ENCODE assay signal across 25 cellular contexts in the genomic region with DNA sequence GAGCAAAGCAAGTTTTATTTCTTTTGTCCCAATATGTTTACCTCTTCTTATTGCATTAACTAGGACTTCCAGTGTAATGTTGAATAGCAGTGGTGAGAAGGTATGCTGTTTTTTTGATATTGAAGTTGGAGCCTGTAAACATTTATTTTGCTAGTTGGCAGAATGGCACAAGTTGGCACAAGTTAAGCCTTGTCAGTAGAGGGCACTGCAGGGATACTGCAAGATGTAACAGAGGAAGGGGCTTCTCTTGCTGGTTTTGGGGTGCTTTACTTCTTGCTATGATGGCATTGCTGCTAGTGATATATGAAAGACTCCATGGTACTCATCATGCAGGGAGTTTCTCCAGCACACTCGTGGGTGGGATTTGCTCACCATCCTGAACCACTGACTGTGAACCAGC.
DNase-seq lines count a peak whose midpoint lies in the region; ATAC-seq and TF ChIP-seq lines count a peak whose summit lies in the region.
"Had no signal": no experiment of that assay in that cellular context is flagged by ENCODE, and none has a peak within 500 bp of the region (broad histone marks: within the 10 kb centered on the region; RNA-seq: fewer than 3 reads in every experiment).

No MANE protein-coding gene starts in this region.

- no peak overlapping the region for H3K18ac ChIP-seq in trophoblast cell (ENCODE audit: low read length)

- TF ChIP-seq CTCF in GM23338 (conservative IDR thresholded peaks at IDR 0.05; ENCODE audit: low read depth in 2 of 2) (peak; percentile 40 to 65), kidney epithelial cell (IDR thresholded peaks at IDR 0.05; ENCODE audit: insufficient read depth, low read length, poor library complexity, severe bottlenecking) (peak; percentile 21)

- no peak overlapping the region for H4K12ac ChIP-seq in trophoblast cell (ENCODE audit: low read depth, low read length)

- no peak overlapping the region for H2BK5ac ChIP-seq in trophoblast cell (ENCODE audit: low read depth, low read length, poor library complexity)

- no peak overlapping the region for H3K4me3 Mint-ChIP-seq in GM23338
- no peak overlapping the region for H3K4me3 Mint-ChIP-seq in immature natural killer cell
- H3K4me3 Mint-ChIP-seq: activated naive CD8-positive, alpha-beta T cell treated with anti-CD3 and anti-CD28 coated beads, Interleukin-2, amount 10 ng/mL, durations not matched to agents 7 days and 5 days had no signal

- no peak overlapping the region for H2BK12ac ChIP-seq in trophoblast cell (ENCODE audit: low read length)

- no CpG with 5 or more reads among the region's 1 CpG for WGBS in trophoblast cell (ENCODE audit: extremely low coverage, insufficient coverage, insufficient read length)

- H3K79me2 ChIP-seq in GM23338 (replicated peaks; ENCODE audit: insufficient read depth) (no peaks in the 10 kb centered on the region), trophoblast cell (ENCODE audit: control insufficient read depth, insufficient read depth, low read length, poor library complexity) (no peaks in the 10 kb centered on the region)

- H3K9me3 Mint-ChIP-seq in GM23338 (peaks cover 5% of the 10 kb centered on the region; the same call in 1 of the 3 replicates), immature natural killer cell (peaks cover 0 to 6% (median 3%) of the 10 kb centered on the region in 6 donors)
- H3K9me3 Mint-ChIP-seq: activated naive CD8-positive, alpha-beta T cell treated with anti-CD3 and anti-CD28 coated beads, Interleukin-2, amount 10 ng/mL, durations not matched to agents 7 days and 5 days; activated T-helper 2 cell treated with anti-CD3 and anti-CD28 coated beads, Interferon-gamma antibody, Interleukin-2, Interleukin-4, amounts not matched to agents 10 μg/mL and 5 μg/mL and 100 μg/mL, durations not matched to agents 14 hours and 24 hours and 36 hours had no signal

- H3K4me3 ChIP-seq in GM23338 (no peak overlapping the region), kidney epithelial cell (ENCODE audit: low read depth, low read length) (no peak overlapping the region), trophoblast cell (ENCODE audit: low read depth, low read length) (no peak overlapping the region)
- H3K4me3 ChIP-seq: BLaER1, dorsolateral prefrontal cortex, SK-N-MC had no signal

- in situ Hi-C loops in SK-MEL-5 (cut with HindIII; ENCODE audit: low pct_unique_long_range_greater_than_20kb, low sequenced_read_pairs) = no loop called here

- no peaks in the 10 kb centered on the region for H3K9me3 ChIP-seq in trophoblast cell (ENCODE audit: insufficient read depth, low read depth, low read length)

- H3K4ac ChIP-seq in trophoblast cell (ENCODE audit: low read depth, low read length) = no peak overlapping the region

- H3F3A ChIP-seq in GM23338 (replicated peaks; ENCODE audit: low read depth) = no peaks in the 10 kb centered on the region

- no peak overlapping the region for H3K23ac ChIP-seq in trophoblast cell (ENCODE audit: low read length)

- no peak overlapping the region for H3K27ac ChIP-seq in GM23338 (ENCODE audit: low read depth)
- H3K27ac ChIP-seq in trophoblast cell (ENCODE audit: low read depth, low read length) = no peak overlapping the region
- H3K27ac ChIP-seq: BLaER1, dorsolateral prefrontal cortex, SK-N-MC had no signal

- H4K20me1 ChIP-seq in GM23338 (replicated peaks; ENCODE audit: insufficient read depth) = no peaks in the 10 kb centered on the region
- H4K20me1 ChIP-seq: BLaER1 had no signal

- H4K8ac ChIP-seq in trophoblast cell (ENCODE audit: low read depth, low read length) = no peak overlapping the region

- H3K14ac ChIP-seq in trophoblast cell (ENCODE audit: low read length) = no peak overlapping the region

- H3K36me3 ChIP-seq in GM23338 (ENCODE audit: insufficient read depth) (no peaks in the 10 kb centered on the region), kidney epithelial cell (ENCODE audit: control insufficient read depth, insufficient read depth, low read length) (no peaks in the 10 kb centered on the region), trophoblast cell (ENCODE audit: control insufficient read depth in 1 of 2, insufficient read depth in 2 of 2, low read length in 2 of 2) (no peaks in the 10 kb centered on the region)
- H3K36me3 ChIP-seq: BLaER1 had no signal

- no peak overlapping the region for H2AK5ac ChIP-seq in trophoblast cell (ENCODE audit: low read length)

- no peak overlapping the region for H2AFZ ChIP-seq in GM23338
- no peak overlapping the region for H2AFZ ChIP-seq in trophoblast cell (ENCODE audit: insufficient read depth, low read length, poor library complexity)

- no peak overlapping the region for H4K91ac ChIP-seq in trophoblast cell (ENCODE audit: low read depth, low read length)

- H3K9ac ChIP-seq in trophoblast cell (ENCODE audit: low read length) = no peak overlapping the region
- H3K9ac ChIP-seq: BLaER1 had no signal

- H3K4me1 Mint-ChIP-seq in GM23338 (no peaks in the 10 kb centered on the region), immature natural killer cell (no peaks in the 10 kb centered on the region)
- H3K4me1 Mint-ChIP-seq: activated naive CD8-positive, alpha-beta T cell treated with anti-CD3 and anti-CD28 coated beads, Interleukin-2, amount 10 ng/mL, durations not matched to agents 7 days and 5 days had no signal

- ATAC-seq in GM23338 (no peak), Right ventricle myocardium inferior (no peak)
- ATAC-seq: sciatic nerve had no signal

- H3K27me3 ChIP-seq in GM23338 (ENCODE audit: insufficient read depth) = no peaks in the 10 kb centered on the region
- H3K27me3 ChIP-seq in kidney epithelial cell (ENCODE audit: control insufficient read depth, insufficient read depth, low read length) = no peaks in the 10 kb centered on the region
- H3K27me3 ChIP-seq in trophoblast cell (ENCODE audit: insufficient read depth, low read length) = no peaks in the 10 kb centered on the region

- H3K4me2 ChIP-seq in GM23338 = no peak overlapping the region
- H3K4me2 ChIP-seq in trophoblast cell (ENCODE audit: low read length) = no peak overlapping the region
- H3K4me2 ChIP-seq: BLaER1 had no signal

- no peak overlapping the region for H3K27ac Mint-ChIP-seq in GM23338
- H3K27ac Mint-ChIP-seq in immature natural killer cell = no peak overlapping the region
- H3K27ac Mint-ChIP-seq: activated naive CD8-positive, alpha-beta T cell treated with anti-CD3 and anti-CD28 coated beads, Interleukin-2, amount 10 ng/mL, durations not matched to agents 7 days and 5 days; activated T-helper 2 cell treated with anti-CD3 and anti-CD28 coated beads, Interferon-gamma antibody, Interleukin-2, Interleukin-4, amounts not matched to agents 10 μg/mL and 5 μg/mL and 100 μg/mL, durations not matched to agents 14 hours and 24 hours and 36 hours had no signal

- H3K4me1 ChIP-seq in GM23338 (ENCODE audit: insufficient read depth) = no peaks in the 10 kb centered on the region
- no peaks in the 10 kb centered on the region for H3K4me1 ChIP-seq in trophoblast cell (ENCODE audit: control insufficient read depth in 1 of 2, insufficient read depth in 2 of 2, low read length in 2 of 2)
- H3K4me1 ChIP-seq: BLaER1 had no signal

- H3K79me1 ChIP-seq in trophoblast cell (ENCODE audit: low read length) = no peaks in the 10 kb centered on the region

- peak; percentile 3 for DNase-seq in NCI-H2107 treated with DMSO at 0.1 percent for 48 hours (lab: John Stamatoyannopoulos, UW; ENCODE audit: unreplicated experiment)
- DNase-seq in NCI-H2107 (lab: John Stamatoyannopoulos, UW) = no peak
- DNase-seq in GM23338 (ENCODE audit: low spot score) = peak; percentile 24
- peak; percentile 1 for DNase-seq in SK-MEL-5 (ENCODE audit: low read depth, low spot score)
- no peak for DNase-seq in kidney epithelial cell (ENCODE audit: low read depth)
- no peak for DNase-seq in Right ventricle myocardium inferior (ENCODE audit: missing footprints)
- DNase-seq in immature natural killer cell = no peak
- DNase-seq in trophoblast cell = no peak
- DNase-seq: ACHN; activated CD4-positive, alpha-beta T cell treated with anti-CD3 and anti-CD28 coated beads, Interleukin-2, amount 50 U/mL, for 4 hours; activated CD8-positive, alpha-beta memory T cell treated with anti-CD3 and anti-CD28 coated beads, Interleukin-2, amount 50 U/mL, for 4 hours; activated naive CD8-positive, alpha-beta T cell treated with anti-CD3 and anti-CD28 coated beads, Interleukin-2, amount 10 ng/mL, durations not matched to agents 7 days and 5 days; dorsolateral prefrontal cortex; GF-D8; KG1; mammary epithelial cell; NCI-H2029; NCI-H446; stimulated activated CD4-positive, alpha-beta T cell treated with anti-CD3 and anti-CD28 coated beads, Interleukin-4, amount 100 ng/mL, for 4 hours; stimulated activated naive CD4-positive, alpha-beta T cell; T-helper 2 cell had no signal

- intact Hi-C loops in Right ventricle myocardium inferior (cut with DNase I) = no loop called here

- H3K36me3 Mint-ChIP-seq in GM23338 (ENCODE audit: low read depth) = no peaks in the 10 kb centered on the region
- H3K36me3 Mint-ChIP-seq in immature natural killer cell = no peaks in the 10 kb centered on the region
- H3K36me3 Mint-ChIP-seq: activated naive CD8-positive, alpha-beta T cell treated with anti-CD3 and anti-CD28 coated beads, Interleukin-2, amount 10 ng/mL, durations not matched to agents 7 days and 5 days had no signal

- H3K9me2 ChIP-seq in GM23338 (ENCODE audit: insufficient read depth) = no peaks in the 10 kb centered on the region

- H3K27me3 Mint-ChIP-seq in GM23338 (ENCODE audit: insufficient read depth, low read depth, poor library complexity) = no peaks in the 10 kb centered on the region
- peaks cover 0 to 7% (median 2%) of the 10 kb centered on the region in 3 donors for H3K27me3 Mint-ChIP-seq in immature natural killer cell (ENCODE audit: low read depth in 3 of 3)
- H3K27me3 Mint-ChIP-seq: activated naive CD8-positive, alpha-beta T cell treated with anti-CD3 and anti-CD28 coated beads, Interleukin-2, amount 10 ng/mL, durations not matched to agents 7 days and 5 days had no signal

- H2BK120ac ChIP-seq in trophoblast cell (ENCODE audit: insufficient read depth, low read length, poor library complexity) = no peak overlapping the region

TF ChIP-seq in GM23338, 12 proteins besides CTCF, POLR2A, EP300 and RAD21:
- no peak for TF ChIP-seq POLR2AphosphoS5 (IDR thresholded peaks at IDR 0.05; ENCODE audit: low read depth)

Comparison
In these comparisons a context has a peak if more than half of its experiments do, and no peak if none do; other contexts are left out.
1. DNase-seq: peak in NCI-H2107 treated with DMSO at 0.1 percent for 48 hours (single experiment), GM23338 (single experiment) and SK-MEL-5 (single experiment); none in NCI-H2107 (single experiment), kidney epithelial cell (single experiment), Right ventricle myocardium inferior (single experiment), immature natural killer cell (0 of 3) and trophoblast cell (0 of 2).